ENCODE assay signal across 10 cellular contexts in the genomic region with DNA sequence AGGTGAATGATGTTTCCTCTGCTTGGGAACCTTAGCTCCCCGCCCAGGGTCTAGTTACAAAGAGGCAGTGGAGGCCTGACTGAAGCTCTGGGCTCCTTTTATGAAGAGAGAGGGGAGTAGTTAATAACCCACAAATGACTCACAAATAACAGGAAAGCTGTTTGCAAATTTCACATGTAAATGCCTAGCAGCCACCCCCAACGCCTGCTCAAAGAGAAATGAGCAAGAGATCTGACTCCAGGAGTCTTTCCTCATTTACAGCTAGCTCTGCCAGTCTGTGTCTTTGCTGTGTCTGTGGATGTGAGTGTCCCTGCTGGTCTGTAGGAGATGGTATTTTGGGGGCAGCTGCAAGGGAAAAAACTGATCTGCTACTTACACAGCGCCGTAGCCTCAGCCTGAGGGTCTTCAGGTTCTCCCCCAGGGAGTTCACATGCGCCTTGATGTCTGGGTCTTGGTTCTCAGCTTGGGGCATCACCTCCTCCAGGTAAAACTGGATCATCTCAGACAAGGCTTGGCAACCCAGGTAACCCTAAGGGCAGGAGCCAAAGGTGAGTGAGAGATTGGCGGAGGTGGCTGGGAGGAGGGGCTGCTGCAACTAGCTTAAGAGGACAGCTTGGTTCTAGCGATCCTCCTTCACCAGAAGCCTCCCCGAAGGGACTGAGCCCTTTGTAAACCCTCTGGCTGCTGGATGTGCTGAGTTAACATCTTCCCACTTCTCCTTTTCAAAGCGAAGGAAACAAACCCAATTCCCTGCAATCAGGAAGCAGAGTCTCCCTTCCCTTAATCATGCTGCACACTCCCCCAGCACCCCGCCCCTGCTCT. TPM values are rescaled to one million over a fixed set of nuclear protein-coding genes. Genes with fewer than 3 reads are reported as not detected.
DNase-seq lines count a peak whose midpoint lies in the region; TF ChIP-seq lines count a peak whose summit lies in the region.
"Had no signal": no experiment of that assay in that cellular context is flagged by ENCODE, and none has a peak within 500 bp of the region (broad histone marks: within the 10 kb centered on the region; RNA-seq: fewer than 3 reads in every experiment).

A gene with protein sequence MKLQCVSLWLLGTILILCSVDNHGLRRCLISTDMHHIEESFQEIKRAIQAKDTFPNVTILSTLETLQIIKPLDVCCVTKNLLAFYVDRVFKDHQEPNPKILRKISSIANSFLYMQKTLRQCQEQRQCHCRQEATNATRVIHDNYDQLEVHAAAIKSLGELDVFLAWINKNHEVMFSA (plus strand): TSS at position 243 of the 822 bp plus-strand sequence. CDS start 65,890 bp downstream, outside the sequence.

- no peaks in the 10 kb centered on the region for H3K36me3 ChIP-seq in skeletal muscle tissue (ENCODE audit: control insufficient read depth in 3 of 3, insufficient read depth in 3 of 3, low read length in 3 of 3)
- H3K36me3 ChIP-seq: pancreas had no signal

- H3K27ac ChIP-seq in coronary artery (peak within 1 kb of the TSS in 1 of 2 donors; percentile 73), skeletal muscle tissue (ENCODE audit: low read depth, low read length) (peak within 1 kb of the TSS; percentile 19)

- peak within 1 kb of the TSS in 1 of 3 donors; percentile 8 for H3K9ac ChIP-seq in skeletal muscle tissue (ENCODE audit: low read depth in 1 of 3, low read length in 3 of 3)

- no peak for TF ChIP-seq CTCF in coronary artery (IDR thresholded peaks at IDR 0.05)

- no peaks in the 10 kb centered on the region for H3K9me3 ChIP-seq in skeletal muscle tissue (ENCODE audit: control insufficient read depth in 3 of 3, low read length in 3 of 3)
- H3K9me3 ChIP-seq: pancreas had no signal

- H3K4me3 ChIP-seq in coronary artery (peak within 1 kb of the TSS; percentile 53), skeletal muscle tissue (ENCODE audit: low read length in 3 of 3) (no peak within 1 kb of the TSS)
- H3K4me3 ChIP-seq: pancreas had no signal

- peaks cover 0 to 11% (median 5%) of the 10 kb centered on the region in 3 donors for H3K27me3 ChIP-seq in skeletal muscle tissue (ENCODE audit: control insufficient read depth in 3 of 3, insufficient read depth in 3 of 3, low read length in 3 of 3)
- H3K27me3 ChIP-seq: pancreas had no signal

- no peaks in the 10 kb centered on the region for H3K4me1 ChIP-seq in skeletal muscle tissue (ENCODE audit: control insufficient read depth in 3 of 3, insufficient read depth in 3 of 3, low read length in 3 of 3)
- H3K4me1 ChIP-seq: pancreas had no signal

- peak; percentile 52 to 61 for DNase-seq in activated CD4-positive, alpha-beta T cell treated with anti-CD3 and anti-CD28 coated beads for 4 hours
- no peak for DNase-seq in activated CD4-positive, alpha-beta T cell treated with anti-CD3 and anti-CD28 coated beads, Interleukin-2, amount 50 U/mL, for 48 hours
- peak; percentile 45 for DNase-seq in NCI-H226
- DNase-seq in coronary artery (ENCODE audit: low spot score) = no peak
- DNase-seq in cerebellar nuclear complex (lab: John Stamatoyannopoulos, UW) = no peak
- DNase-seq in stimulated activated CD4-positive, alpha-beta T cell treated with anti-CD3 and anti-CD28 coated beads, Interleukin-2, amount 100 ng/mL, for 24 hours = no peak
- no peak for DNase-seq in DMS 273 treated with DMSO at 0.1 percent for 48 hours (lab: John Stamatoyannopoulos, UW)
- DNase-seq: pancreas had no signal

RNA-seq across cellular contexts. Expression of the gene that starts here (rescaled TPM):
- not detected for total RNA-seq in skeletal muscle tissue
- total RNA-seq: activated CD8-positive, alpha-beta memory T cell treated with anti-CD3 and anti-CD28 coated beads for 36 hours; pancreas had no signal

Comparison
In these comparisons a context has a peak if more than half of its experiments do, and no peak if none do; other contexts are left out.
1. DNase-seq: peak in activated CD4-positive, alpha-beta T cell treated with anti-CD3 and anti-CD28 coated beads for 4 hours (2 of 2) and NCI-H226 (single experiment); none in activated CD4-positive, alpha-beta T cell treated with anti-CD3 and anti-CD28 coated beads, Interleukin-2, amount 50 U/mL, for 48 hours (0 of 2), coronary artery (single experiment), cerebellar nuclear complex (0 of 2), stimulated activated CD4-positive, alpha-beta T cell treated with anti-CD3 and anti-CD28 coated beads, Interleukin-2, amount 100 ng/mL, for 24 hours (0 of 2) and DMS 273 treated with DMSO at 0.1 percent for 48 hours (single experiment).